In genomic region chr6:47075741-47076421, GRCh38 we compare ENCODE assay signal across 20 cellular contexts. TPM values are rescaled to one million over a fixed set of nuclear protein-coding genes. Genes with fewer than 3 reads are reported as not detected.
A peak's percentile ranks its signal among the peaks of the same experiment; 100 is the strongest.
DNase-seq lines count a peak whose midpoint lies in the region; ATAC-seq and TF ChIP-seq lines count a peak whose summit lies in the region.
"Had no signal": no experiment of that assay in that cellular context is flagged by ENCODE, and none has a peak within 500 bp of the region (broad histone marks: within the 10 kb centered on the region; RNA-seq: fewer than 3 reads in every experiment).

No MANE protein-coding gene starts in this region.

- POLR2A ChIA-PET in RWPE1 (lab: Yijun Ruan, JAX; ENCODE audit: low non-redundant PET) = no interaction called here

- TF ChIP-seq EP300 in stomach (IDR thresholded peaks at IDR 0.05) = no peak

- no peaks in the 10 kb centered on the region for H3K9me3 Mint-ChIP-seq in activated naive CD4-positive, alpha-beta T cell treated with anti-CD3 and anti-CD28 coated beads for 36 hours
- H3K9me3 Mint-ChIP-seq: activated CD4-positive, alpha-beta memory T cell treated with anti-CD3 and anti-CD28 coated beads for 36 hours; activated T-helper 17 cell treated with anti-CD3 and anti-CD28 coated beads, Interleukin-2, amount 50 U/mL, for 72 hours; naive thymus-derived CD8-positive, alpha-beta T cell had no signal

- TF ChIP-seq POLR2A in stomach (IDR thresholded peaks at IDR 0.05) = no peak

- H3K27ac Mint-ChIP-seq in activated naive CD4-positive, alpha-beta T cell treated with anti-CD3 and anti-CD28 coated beads for 36 hours = no peak overlapping the region
- H3K27ac Mint-ChIP-seq: activated CD4-positive, alpha-beta memory T cell treated with anti-CD3 and anti-CD28 coated beads for 36 hours; activated T-helper 17 cell treated with anti-CD3 and anti-CD28 coated beads, Interleukin-2, amount 50 U/mL, for 72 hours; naive thymus-derived CD8-positive, alpha-beta T cell had no signal

- H3K4me3 ChIP-seq in epithelial cell of esophagus (ENCODE audit: low read length) (no peak overlapping the region), stomach (no peak overlapping the region)
- H3K4me3 ChIP-seq: Peyer's patch had no signal

- CTCF ChIA-PET in RWPE1 (lab: Yijun Ruan, JAX) = interaction anchor here (0.5 to 0.8 kb wide), 3 partner anchors 72 to 242 kb away, joined by 3 read pairs; no protein-coding TSS in a partner anchor
- CTCF ChIA-PET in activated naive CD4-positive, alpha-beta T cell treated with anti-CD3 and anti-CD28 coated beads for 36 hours (lab: Charles Lee) = no interaction called here

- DNase-seq in RWPE1 (ENCODE audit: low spot score) (peak; percentile 58), epithelial cell of esophagus (ENCODE audit: low read depth) (peak; percentile 87), medulla oblongata (ENCODE audit: extremely low spot score) (peak; percentile 83), stomach (no peak), RPMI8226 (no peak)
- no peak for DNase-seq in activated naive CD4-positive, alpha-beta T cell treated with anti-CD3 and anti-CD28 coated beads for 36 hours
- no peak for DNase-seq in activated CD4-positive, CD25-positive, alpha-beta regulatory T cell (lab: John Stamatoyannopoulos, UW)
- DNase-seq: activated CD4-positive, alpha-beta memory T cell treated with anti-CD3 and anti-CD28 coated beads for 36 hours; aorta; effector CD8-positive, alpha-beta T cell; Karpas-422; naive thymus-derived CD8-positive, alpha-beta T cell; NCI-H524 treated with DMSO at 0.1 percent for 48 hours; Peyer's patch; small intestine had no signal

- intact Hi-C loops in stomach (cut with DNase I; ENCODE audit: low total_unique reads) = no loop called here
- intact Hi-C loops in activated naive CD4-positive, alpha-beta T cell treated with anti-CD3 and anti-CD28 coated beads for 36 hours (cut with micrococcal nuclease) = no loop called here

- peaks cover 15 to 52% (median 24%) of the 10 kb centered on the region in 4 donors for H3K4me1 ChIP-seq in stomach

- no peaks in the 10 kb centered on the region for H3K36me3 ChIP-seq in stomach
- H3K36me3 ChIP-seq: Peyer's patch had no signal

- H3K27ac ChIP-seq in RWPE1 (no peak overlapping the region), stomach (peak overlapping the region; percentile 42 to 80 (median 59))
- H3K27ac ChIP-seq: HL-60 had no signal

- H3K9me3 ChIP-seq in stomach = no peaks in the 10 kb centered on the region
- H3K9me3 ChIP-seq: Peyer's patch had no signal

- H3K27me3 ChIP-seq in stomach = no peaks in the 10 kb centered on the region
- H3K27me3 ChIP-seq: Peyer's patch had no signal

- no peak for TF ChIP-seq CTCF in RWPE1 (conservative IDR thresholded peaks at IDR 0.05; ENCODE audit: low read depth)
- TF ChIP-seq CTCF in epithelial cell of esophagus (IDR thresholded peaks at IDR 0.05; ENCODE audit: insufficient read depth, low read depth, low read length, missing control alignments) = no peak
- TF ChIP-seq CTCF in stomach (IDR thresholded peaks at IDR 0.05) = no peak

- H3K27me3 Mint-ChIP-seq in activated naive CD4-positive, alpha-beta T cell treated with anti-CD3 and anti-CD28 coated beads for 36 hours (ENCODE audit: low read depth) = peaks cover 21% of the 10 kb centered on the region

- 58 to 70% (median 64%) methylated on average over 8 of the region's 8 CpGs for WGBS in stomach, 5 donors

- no peak overlapping the region for H3K4me3 Mint-ChIP-seq in activated naive CD4-positive, alpha-beta T cell treated with anti-CD3 and anti-CD28 coated beads for 36 hours
- H3K4me3 Mint-ChIP-seq: activated CD4-positive, alpha-beta memory T cell treated with anti-CD3 and anti-CD28 coated beads for 36 hours; activated T-helper 17 cell treated with anti-CD3 and anti-CD28 coated beads, Interleukin-2, amount 50 U/mL, for 72 hours; naive thymus-derived CD8-positive, alpha-beta T cell had no signal

- ATAC-seq in GM18858 (IDR thresholded peaks at IDR 0.05; ENCODE audit: unreplicated experiment) = no peak
- ATAC-seq: activated T-helper 17 cell treated with anti-CD3 and anti-CD28 coated beads, Interleukin-2, amount 50 U/mL, for 72 hours; HCT116; naive thymus-derived CD8-positive, alpha-beta T cell had no signal

- no peaks in the 10 kb centered on the region for H3K4me1 Mint-ChIP-seq in activated naive CD4-positive, alpha-beta T cell treated with anti-CD3 and anti-CD28 coated beads for 36 hours (ENCODE audit: low read depth)
- H3K4me1 Mint-ChIP-seq: activated T-helper 17 cell treated with anti-CD3 and anti-CD28 coated beads, Interleukin-2, amount 50 U/mL, for 72 hours; naive thymus-derived CD8-positive, alpha-beta T cell had no signal

- H3K36me3 Mint-ChIP-seq in activated naive CD4-positive, alpha-beta T cell treated with anti-CD3 and anti-CD28 coated beads for 36 hours (ENCODE audit: low read depth) = no peaks in the 10 kb centered on the region
- H3K36me3 Mint-ChIP-seq: activated CD4-positive, alpha-beta memory T cell treated with anti-CD3 and anti-CD28 coated beads for 36 hours; naive thymus-derived CD8-positive, alpha-beta T cell had no signal

RNA-seq across cellular contexts. Expression of gene ADGRF1, which starts 33.7 kb away (rescaled TPM):
- 1 to 10 TPM in 3 of 5 donors, under 1 TPM in 1, not detected in 1; under 0.01 to 2.3 (median 1.8) TPM for total RNA-seq in stomach
- 10 to 100 TPM in 1 of 3 donors, 1 to 10 TPM in 2; 1.5 to 13.0 (median 2.0) TPM for polyA plus RNA-seq in stomach
- not detected for total RNA-seq in activated naive CD4-positive, alpha-beta T cell treated with anti-CD3 and anti-CD28 coated beads for 36 hours
- total RNA-seq: activated CD4-positive, alpha-beta memory T cell treated with anti-CD3 and anti-CD28 coated beads for 36 hours; activated T-helper 17 cell treated with anti-CD3 and anti-CD28 coated beads, Interleukin-2, amount 50 U/mL, for 72 hours; aorta; naive thymus-derived CD8-positive, alpha-beta T cell; subcutaneous adipose tissue had no signal
- polyA plus RNA-seq: aorta; naive thymus-derived CD8-positive, alpha-beta T cell had no signal

Comparison
In these comparisons a context has a peak if more than half of its experiments do, and no peak if none do; other contexts are left out.
1. DNase-seq: peak in RWPE1 (single experiment), epithelial cell of esophagus (single experiment) and medulla oblongata (single experiment); none in stomach (single experiment), activated naive CD4-positive, alpha-beta T cell treated with anti-CD3 and anti-CD28 coated beads for 36 hours (single experiment), RPMI8226 (single experiment) and activated CD4-positive, CD25-positive, alpha-beta regulatory T cell (0 of 4).